3 cellular contexts compared by ENCODE assay signal in the genomic region with DNA sequence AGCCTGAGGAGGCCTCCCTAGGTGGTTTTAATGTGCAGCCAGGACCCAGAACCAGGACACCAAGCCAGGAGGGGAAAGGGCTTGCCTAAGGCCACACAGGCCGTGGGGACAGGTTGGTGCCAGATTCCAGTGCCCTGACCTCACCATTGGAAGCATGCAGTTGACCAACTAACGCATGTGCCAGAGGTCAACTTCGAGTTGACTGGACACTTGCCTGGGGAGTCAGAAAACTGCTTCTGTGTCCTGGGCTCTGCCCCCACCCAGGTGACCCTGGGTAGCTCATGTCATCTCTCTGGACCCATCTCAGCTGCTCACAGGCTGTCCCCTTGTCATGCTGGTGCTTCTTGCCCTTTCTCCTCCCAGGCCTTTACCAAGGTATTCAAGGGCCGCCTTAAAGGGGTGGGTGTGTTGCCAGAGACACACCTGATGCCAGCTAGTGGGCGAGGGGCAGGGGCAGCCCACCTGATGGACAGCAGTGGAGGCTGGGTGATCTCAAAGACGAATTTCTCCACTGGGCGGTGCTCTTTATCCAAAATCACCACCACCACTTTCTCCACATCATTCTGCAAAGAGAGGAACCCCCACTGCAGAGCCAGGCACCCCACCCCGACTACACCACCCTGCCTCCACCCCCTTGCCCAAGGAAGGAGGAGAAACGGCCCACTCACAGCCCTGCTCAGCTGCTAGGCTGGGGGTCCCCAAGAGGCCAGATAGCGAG.
A peak's percentile ranks its signal among the peaks of the same experiment; 100 is the strongest.
TF ChIP-seq lines count a peak whose summit lies in the region.

No MANE protein-coding gene starts in this region.

TF ChIP-seq in SK-N-SH, 30 proteins besides CTCF, POLR2A, EP300 and RAD21:
- TF ChIP-seq SMC3 (IDR thresholded peaks at IDR 0.05; ENCODE audit: low read depth, low read length) (peak; percentile 24; the same call in 1 of the 2 replicates), MXI1 (IDR thresholded peaks at IDR 0.05; ENCODE audit: low read depth, low read length) (no peak)
TF ChIP-seq in SK-N-SH: peak in this region for 1.

TF ChIP-seq in SK-N-SH treated with all-trans-retinoic acid at 6 μM for 48 hours, 23 proteins besides CTCF, POLR2A, EP300 and RAD21:
- TF ChIP-seq ZNF8 (CRISPR knock-in tag; IDR thresholded peaks at IDR 0.05) = no peak
- TF ChIP-seq ZNF565 (CRISPR knock-in tag; conservative IDR thresholded peaks at IDR 0.05; ENCODE audit: low read depth) = no peak
- TF ChIP-seq, protein P1, sequence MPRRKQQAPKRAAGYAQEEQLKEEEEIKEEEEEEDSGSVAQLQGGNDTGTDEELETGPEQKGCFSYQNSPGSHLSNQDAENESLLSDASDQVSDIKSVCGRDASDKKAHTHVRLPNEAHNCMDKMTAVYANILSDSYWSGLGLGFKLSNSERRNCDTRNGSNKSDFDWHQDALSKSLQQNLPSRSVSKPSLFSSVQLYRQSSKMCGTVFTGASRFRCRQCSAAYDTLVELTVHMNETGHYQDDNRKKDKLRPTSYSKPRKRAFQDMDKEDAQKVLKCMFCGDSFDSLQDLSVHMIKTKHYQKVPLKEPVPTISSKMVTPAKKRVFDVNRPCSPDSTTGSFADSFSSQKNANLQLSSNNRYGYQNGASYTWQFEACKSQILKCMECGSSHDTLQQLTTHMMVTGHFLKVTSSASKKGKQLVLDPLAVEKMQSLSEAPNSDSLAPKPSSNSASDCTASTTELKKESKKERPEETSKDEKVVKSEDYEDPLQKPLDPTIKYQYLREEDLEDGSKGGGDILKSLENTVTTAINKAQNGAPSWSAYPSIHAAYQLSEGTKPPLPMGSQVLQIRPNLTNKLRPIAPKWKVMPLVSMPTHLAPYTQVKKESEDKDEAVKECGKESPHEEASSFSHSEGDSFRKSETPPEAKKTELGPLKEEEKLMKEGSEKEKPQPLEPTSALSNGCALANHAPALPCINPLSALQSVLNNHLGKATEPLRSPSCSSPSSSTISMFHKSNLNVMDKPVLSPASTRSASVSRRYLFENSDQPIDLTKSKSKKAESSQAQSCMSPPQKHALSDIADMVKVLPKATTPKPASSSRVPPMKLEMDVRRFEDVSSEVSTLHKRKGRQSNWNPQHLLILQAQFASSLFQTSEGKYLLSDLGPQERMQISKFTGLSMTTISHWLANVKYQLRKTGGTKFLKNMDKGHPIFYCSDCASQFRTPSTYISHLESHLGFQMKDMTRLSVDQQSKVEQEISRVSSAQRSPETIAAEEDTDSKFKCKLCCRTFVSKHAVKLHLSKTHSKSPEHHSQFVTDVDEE (CRISPR knock-in tag; IDR thresholded peaks at IDR 0.05) = no peak
- no peak for TF ChIP-seq ZC3H10 (CRISPR knock-in tag; IDR thresholded peaks at IDR 0.05)
- TF ChIP-seq ESRRG (CRISPR knock-in tag; IDR thresholded peaks at IDR 0.05) = no peak
- TF ChIP-seq ZNF70 (CRISPR knock-in tag; IDR thresholded peaks at IDR 0.05) = no peak
- TF ChIP-seq, protein P2, sequence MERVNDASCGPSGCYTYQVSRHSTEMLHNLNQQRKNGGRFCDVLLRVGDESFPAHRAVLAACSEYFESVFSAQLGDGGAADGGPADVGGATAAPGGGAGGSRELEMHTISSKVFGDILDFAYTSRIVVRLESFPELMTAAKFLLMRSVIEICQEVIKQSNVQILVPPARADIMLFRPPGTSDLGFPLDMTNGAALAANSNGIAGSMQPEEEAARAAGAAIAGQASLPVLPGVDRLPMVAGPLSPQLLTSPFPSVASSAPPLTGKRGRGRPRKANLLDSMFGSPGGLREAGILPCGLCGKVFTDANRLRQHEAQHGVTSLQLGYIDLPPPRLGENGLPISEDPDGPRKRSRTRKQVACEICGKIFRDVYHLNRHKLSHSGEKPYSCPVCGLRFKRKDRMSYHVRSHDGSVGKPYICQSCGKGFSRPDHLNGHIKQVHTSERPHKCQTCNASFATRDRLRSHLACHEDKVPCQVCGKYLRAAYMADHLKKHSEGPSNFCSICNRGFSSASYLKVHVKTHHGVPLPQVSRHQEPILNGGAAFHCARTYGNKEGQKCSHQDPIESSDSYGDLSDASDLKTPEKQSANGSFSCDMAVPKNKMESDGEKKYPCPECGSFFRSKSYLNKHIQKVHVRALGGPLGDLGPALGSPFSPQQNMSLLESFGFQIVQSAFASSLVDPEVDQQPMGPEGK (CRISPR knock-in tag; IDR thresholded peaks at IDR 0.05; ENCODE audit: borderline replicate concordance) = no peak
- TF ChIP-seq ZFP30 (CRISPR knock-in tag; IDR thresholded peaks at IDR 0.05) = no peak
- no peak for TF ChIP-seq TCF4 (CRISPR knock-in tag; IDR thresholded peaks at IDR 0.05; ENCODE audit: borderline replicate concordance)
- no peak for TF ChIP-seq GLIS3 (CRISPR knock-in tag; IDR thresholded peaks at IDR 0.05)
- TF ChIP-seq BACH2 (CRISPR knock-in tag; IDR thresholded peaks at IDR 0.05; ENCODE audit: borderline replicate concordance) = no peak
TF ChIP-seq in SK-N-SH treated with all-trans-retinoic acid at 6 μM for 48 hours: peak in this region for 0.

TF ChIP-seq in H1, 55 proteins besides CTCF, POLR2A, EP300 and RAD21:
- TF ChIP-seq TAF7 (optimal IDR thresholded peaks at IDR 0.05; ENCODE audit: borderline replicate concordance, low read depth, low read length) (no peak), BRCA1 (IDR thresholded peaks at IDR 0.05; ENCODE audit: low read depth, low read length) (no peak), SAP30 (IDR thresholded peaks at IDR 0.05; ENCODE audit: insufficient read depth, insufficient replicate concordance, low read length) (no peak), GTF2F1 (IDR thresholded peaks at IDR 0.05; ENCODE audit: borderline replicate concordance, low read depth, low read length) (no peak), CBX8 (IDR thresholded peaks at IDR 0.05; ENCODE audit: borderline replicate concordance, low read depth, low read length) (no peak), SIX5 (IDR thresholded peaks at IDR 0.05; ENCODE audit: low read depth, low read length) (no peak), EGR1 (IDR thresholded peaks at IDR 0.05; ENCODE audit: borderline replicate concordance, low read depth, low read length) (no peak), RNF2 (IDR thresholded peaks at IDR 0.05; ENCODE audit: borderline replicate concordance, low read depth, low read length, missing control alignments, poor library complexity, severe bottlenecking) (no peak), KDM4A (IDR thresholded peaks at IDR 0.05; ENCODE audit: low read depth, low read length, severe bottlenecking) (no peak), HDAC2 (IDR thresholded peaks at IDR 0.05; ENCODE audit: borderline replicate concordance in 1 of 2, low read depth in 2 of 2, low read length in 2 of 2) (no peak), RBBP5 (IDR thresholded peaks at IDR 0.05; ENCODE audit: borderline replicate concordance, low read depth, low read length) (no peak), GABPA (IDR thresholded peaks at IDR 0.05; ENCODE audit: borderline replicate concordance, insufficient read depth, low read length) (no peak), CHD1 (IDR thresholded peaks at IDR 0.05; ENCODE audit: low read depth, low read length) (no peak), TBP (IDR thresholded peaks at IDR 0.05; ENCODE audit: low read depth, low read length) (no peak), TCF12 (IDR thresholded peaks at IDR 0.05; ENCODE audit: low read depth, low read length) (no peak), NRF1 (IDR thresholded peaks at IDR 0.05; ENCODE audit: low read depth, low read length) (no peak), EZH2 (IDR thresholded peaks at IDR 0.05; ENCODE audit: low read depth, low read length, severe bottlenecking) (no peak), TAF1 (IDR thresholded peaks at IDR 0.05; ENCODE audit: low read depth, low read length) (no peak)
TF ChIP-seq in H1: peak in this region for 0.
